Comparison of ENCODE assay signal across 27 cellular contexts in the genomic region with DNA sequence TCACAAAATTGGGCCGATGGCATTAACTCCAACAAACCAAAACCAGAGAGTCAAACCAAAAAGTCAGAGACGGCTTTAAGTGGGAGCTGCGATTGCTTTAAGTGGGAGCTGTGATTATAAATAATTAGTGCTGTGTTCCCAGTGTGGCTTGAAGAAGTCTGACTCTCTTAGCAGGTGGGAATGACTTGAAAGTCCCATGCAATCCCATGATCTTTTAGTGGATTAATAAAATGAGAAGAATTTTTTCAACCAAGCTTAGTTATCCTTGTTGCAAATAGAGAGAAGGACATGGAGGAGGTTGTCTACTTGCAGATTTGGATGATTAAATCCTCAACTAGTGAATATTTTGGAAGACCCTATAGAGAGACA.
DNase-seq lines count a peak whose midpoint lies in the region; ATAC-seq and TF ChIP-seq lines count a peak whose summit lies in the region.
"Had no signal": no experiment of that assay in that cellular context is flagged by ENCODE, and none has a peak within 500 bp of the region (broad histone marks: within the 10 kb centered on the region; RNA-seq: fewer than 3 reads in every experiment).

No MANE protein-coding gene starts in this region.

- H3K4me3 Mint-ChIP-seq in chondrocyte (ENCODE audit: unreplicated experiment) (no peak overlapping the region), nephron progenitor cell (peak overlapping the region; percentile 69)
- H3K4me3 Mint-ChIP-seq: activated CD4-positive, alpha-beta memory T cell treated with anti-CD3 and anti-CD28 coated beads, Interleukin-2, amount 10 ng/mL, durations not matched to agents 7 days and 5 days; activated naive CD4-positive, alpha-beta T cell treated with anti-CD3 and anti-CD28 coated beads, Interleukin-2, amount 10 ng/mL, durations not matched to agents 7 days and 5 days; CD8-positive, alpha-beta memory T cell; immature natural killer cell; stimulated activated naive CD8-positive, alpha-beta T cell treated with anti-CD3 and anti-CD28 coated beads, Interleukin-15, amount 100 ng/mL, for 72 hours had no signal

- no peak for TF ChIP-seq CTCF in cardiac muscle cell (IDR thresholded peaks at IDR 0.05; ENCODE audit: low read depth, low read length)
- no peak for TF ChIP-seq CTCF in heart left ventricle (IDR thresholded peaks at IDR 0.05)
- TF ChIP-seq CTCF in chondrocyte (IDR thresholded peaks at IDR 0.05), result no peak
- TF ChIP-seq CTCF in nephron progenitor cell (IDR thresholded peaks at IDR 0.05), result no peak

- H3K36me3 ChIP-seq in cardiac muscle cell, result no peaks in the 10 kb centered on the region
- no peaks in the 10 kb centered on the region for H3K36me3 ChIP-seq in heart left ventricle
- H3K36me3 ChIP-seq: adrenal gland, BE2C, gastroesophageal sphincter, neutrophil, uterus had no signal

- TF ChIP-seq POLR2A in heart left ventricle (IDR thresholded peaks at IDR 0.05), result no peak

- H3K27me3 Mint-ChIP-seq in chondrocyte (ENCODE audit: low read depth) (no peaks in the 10 kb centered on the region), nephron progenitor cell (ENCODE audit: low read depth, poor library complexity) (no peaks in the 10 kb centered on the region)
- H3K27me3 Mint-ChIP-seq: activated CD4-positive, alpha-beta memory T cell treated with anti-CD3 and anti-CD28 coated beads, Interleukin-2, amount 10 ng/mL, durations not matched to agents 7 days and 5 days; activated naive CD4-positive, alpha-beta T cell treated with anti-CD3 and anti-CD28 coated beads, Interleukin-2, amount 10 ng/mL, durations not matched to agents 7 days and 5 days; CD8-positive, alpha-beta memory T cell; progenitor cell of endocrine pancreas; stimulated activated naive CD8-positive, alpha-beta T cell treated with anti-CD3 and anti-CD28 coated beads, Interleukin-15, amount 100 ng/mL, for 72 hours had no signal

- H3K36me3 Mint-ChIP-seq in chondrocyte (ENCODE audit: low read depth), result peaks cover 4% of the 10 kb centered on the region
- peaks cover 38% of the 10 kb centered on the region for H3K36me3 Mint-ChIP-seq in nephron progenitor cell (ENCODE audit: low read depth)
- H3K36me3 Mint-ChIP-seq: activated naive CD4-positive, alpha-beta T cell treated with anti-CD3 and anti-CD28 coated beads, Interleukin-2, amount 10 ng/mL, durations not matched to agents 7 days and 5 days; CD8-positive, alpha-beta memory T cell; immature natural killer cell had no signal

- intact Hi-C loops in heart left ventricle (cut with DNase I), result no loop called here

- H3K4me1 ChIP-seq in cardiac muscle cell (ENCODE audit: low read depth), result peaks cover 19% of the 10 kb centered on the region
- peaks cover 0 to 5% (median 0%) of the 10 kb centered on the region in 12 donors for H3K4me1 ChIP-seq in heart left ventricle
- H3K4me1 ChIP-seq: adrenal gland, BE2C, gastroesophageal sphincter had no signal

- no peak for ATAC-seq in heart left ventricle
- no peak for ATAC-seq in HG02571 (IDR thresholded peaks at IDR 0.05; ENCODE audit: unreplicated experiment)
- ATAC-seq: gastroesophageal sphincter; stimulated activated naive CD8-positive, alpha-beta T cell treated with anti-CD3 and anti-CD28 coated beads, Interleukin-15, amount 100 ng/mL, for 72 hours had no signal

- 79 to 88% (median 84%) methylated on average over 3 of the region's 3 CpGs for WGBS in heart left ventricle, 4 donors

- DNase-seq in cardiac muscle cell (ENCODE audit: low read depth in 1 of 2, low spot score in 1 of 2) (no peak), heart left ventricle (no peak), chondrocyte (ENCODE audit: low spot score) (no peak), nephron progenitor cell (no peak), COLO668 (lab: John Stamatoyannopoulos, UW; ENCODE audit: unreplicated experiment) (no peak), AG20443 (ENCODE audit: low spot score) (no peak)
- no peak for DNase-seq in activated CD4-positive, alpha-beta T cell treated with anti-CD3 and anti-CD28 coated beads, Interleukin-2, amount 50 U/mL, for 4 hours
- DNase-seq: ACHN; activated CD4-positive, alpha-beta memory T cell treated with anti-CD3 and anti-CD28 coated beads, Interleukin-2, amount 10 ng/mL, durations not matched to agents 7 days and 5 days; activated CD4-positive, CD25-positive, alpha-beta regulatory T cell treated with anti-CD3 and anti-CD28 coated beads, Interleukin-2, amount 50 U/mL, for 72 hours; activated CD8-positive, alpha-beta memory T cell treated with anti-CD3 and anti-CD28 coated beads, Interleukin-2, amount 50 U/mL, for 48 hours; activated naive CD4-positive, alpha-beta T cell treated with anti-CD3 and anti-CD28 coated beads, Interleukin-2, amount 10 ng/mL, durations not matched to agents 7 days and 5 days; adrenal gland; BE2C; CD8-positive, alpha-beta memory T cell; effector CD4-positive, alpha-beta T cell; hypothalamus; immature natural killer cell; NCI-H1436 treated with DMSO at 0.1 percent for 48 hours; stimulated activated CD4-positive, alpha-beta T cell treated with anti-CD3 and anti-CD28 coated beads, Interleukin-12 subunit alpha, Interleukin-12 subunit beta, amount 100 ng/mL, for 4 hours; stimulated activated CD4-positive, alpha-beta T cell treated with anti-CD3 and anti-CD28 coated beads, Interleukin-2, amount 100 ng/mL, for 48 hours; stimulated activated naive CD8-positive, alpha-beta T cell treated with anti-CD3 and anti-CD28 coated beads, Interleukin-15, amount 100 ng/mL, for 72 hours; uterus had no signal

- H3K4me3 ChIP-seq in cardiac muscle cell (no peak overlapping the region), heart left ventricle (no peak overlapping the region)
- H3K4me3 ChIP-seq: adrenal gland, gastroesophageal sphincter, uterus had no signal

- H3K27me3 ChIP-seq in cardiac muscle cell (no peaks in the 10 kb centered on the region), heart left ventricle (no peaks in the 10 kb centered on the region)
- H3K27me3 ChIP-seq: adrenal gland, gastroesophageal sphincter, neutrophil, uterus had no signal

- H3K27ac Mint-ChIP-seq in chondrocyte (ENCODE audit: unreplicated experiment) (peak overlapping the region; percentile 99), nephron progenitor cell (peak overlapping the region; percentile 98)
- H3K27ac Mint-ChIP-seq: activated CD4-positive, alpha-beta memory T cell treated with anti-CD3 and anti-CD28 coated beads, Interleukin-2, amount 10 ng/mL, durations not matched to agents 7 days and 5 days; activated naive CD4-positive, alpha-beta T cell treated with anti-CD3 and anti-CD28 coated beads, Interleukin-2, amount 10 ng/mL, durations not matched to agents 7 days and 5 days; CD8-positive, alpha-beta memory T cell; immature natural killer cell; stimulated activated naive CD8-positive, alpha-beta T cell treated with anti-CD3 and anti-CD28 coated beads, Interleukin-15, amount 100 ng/mL, for 72 hours had no signal

- H3K27ac ChIP-seq in cardiac muscle cell (peak overlapping the region; percentile 66), heart left ventricle (no peak overlapping the region)
- H3K27ac ChIP-seq: adrenal gland, gastroesophageal sphincter, neutrophil, uterus had no signal

- H3K4me1 Mint-ChIP-seq in chondrocyte (ENCODE audit: low read depth) (peaks cover 83% of the 10 kb centered on the region), nephron progenitor cell (peaks cover 75% of the 10 kb centered on the region)
- H3K4me1 Mint-ChIP-seq: activated CD4-positive, alpha-beta memory T cell treated with anti-CD3 and anti-CD28 coated beads, Interleukin-2, amount 10 ng/mL, durations not matched to agents 7 days and 5 days; activated naive CD4-positive, alpha-beta T cell treated with anti-CD3 and anti-CD28 coated beads, Interleukin-2, amount 10 ng/mL, durations not matched to agents 7 days and 5 days; CD8-positive, alpha-beta memory T cell; immature natural killer cell; stimulated activated naive CD8-positive, alpha-beta T cell treated with anti-CD3 and anti-CD28 coated beads, Interleukin-15, amount 100 ng/mL, for 72 hours had no signal

- H3K9me3 Mint-ChIP-seq in chondrocyte (ENCODE audit: low read depth) (no peaks in the 10 kb centered on the region), nephron progenitor cell (peaks cover 16% of the 10 kb centered on the region)

- H3K9me3 ChIP-seq in cardiac muscle cell (ENCODE audit: low read depth) (no peaks in the 10 kb centered on the region), heart left ventricle (no peaks in the 10 kb centered on the region)
- H3K9me3 ChIP-seq: adrenal gland, gastroesophageal sphincter, neutrophil, uterus had no signal
